ENCODE assay signal across 25 cellular contexts in the genomic region with DNA sequence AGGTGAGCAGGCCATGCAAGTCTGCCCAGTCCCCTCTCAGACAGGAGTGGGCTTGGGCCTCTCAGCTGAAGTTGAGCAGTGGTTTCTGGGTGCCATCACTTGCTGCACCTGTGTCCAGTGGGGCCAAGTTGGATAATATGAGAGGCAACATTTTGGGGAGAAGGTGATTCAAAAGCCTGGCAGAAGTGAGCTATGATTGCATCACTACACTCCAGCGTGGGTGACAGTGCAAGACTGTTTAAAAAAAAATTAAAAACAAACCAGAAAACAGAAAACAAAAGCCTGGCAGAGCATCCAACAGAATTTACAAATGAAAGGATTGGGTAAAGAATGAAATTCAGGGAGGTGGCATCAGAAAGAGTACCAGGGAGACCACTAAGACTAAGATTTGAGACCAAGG.
DNase-seq lines count a peak whose midpoint lies in the region; FAIRE-seq and TF ChIP-seq lines count a peak whose summit lies in the region.
"Had no signal": no experiment of that assay in that cellular context is flagged by ENCODE, and none has a peak within 500 bp of the region (broad histone marks: within the 10 kb centered on the region; RNA-seq: fewer than 3 reads in every experiment).

No MANE protein-coding gene starts in this region.

- peak; percentile 27 for DNase-seq in MCF 10A (ENCODE audit: unreplicated experiment)
- no peak for DNase-seq in breast epithelium (ENCODE audit: low spot score in 2 of 2)
- DNase-seq in glutamatergic neuron = no peak
- DNase-seq in OCI-M2 (lab: John Stamatoyannopoulos, UW; ENCODE audit: unreplicated experiment) = no peak
- DNase-seq in activated CD8-positive, alpha-beta memory T cell treated with anti-CD3 and anti-CD28 coated beads, Interleukin-2, amount 50 U/mL, for 48 hours = no peak
- no peak for DNase-seq in RCC 7860 (ENCODE audit: low spot score)
- DNase-seq in GM13976 (ENCODE audit: low spot score) = no peak
- DNase-seq: ACHN; BE2C; CD8-positive, alpha-beta memory T cell; DMS79 treated with DMSO at 0.1 percent for 48 hours; GF-D8; H9; NCI-H1092; NCI-H1417 treated with DMSO at 0.1 percent for 48 hours; NCI-H1694 treated with DMSO at 0.1 percent for 48 hours; NCI-H524 treated with DMSO at 0.1 percent for 48 hours; NCI-H774; PC-3; SJCRH30 had no signal

- H3K36me3 ChIP-seq in breast epithelium = no peaks in the 10 kb centered on the region
- H3K36me3 ChIP-seq: BE2C, SJCRH30 had no signal

- in situ Hi-C loops in GM13976 (cut with MboI; ENCODE audit: low sequenced_read_pairs, unreplicated experiment) = no loop called here

- H3K27ac Mint-ChIP-seq in MCF 10A (ENCODE audit: low read depth, unreplicated experiment) = no peak overlapping the region
- peak overlapping the region; percentile 24 for H3K27ac Mint-ChIP-seq in glutamatergic neuron (ENCODE audit: unreplicated experiment)
- H3K27ac Mint-ChIP-seq: CD14-positive monocyte; CD8-positive, alpha-beta memory T cell had no signal

- H3K27me3 Mint-ChIP-seq in MCF 10A (ENCODE audit: insufficient read depth, unreplicated experiment) (no peaks in the 10 kb centered on the region), glutamatergic neuron (ENCODE audit: unreplicated experiment) (peaks cover 4% of the 10 kb centered on the region)

- H3K36me3 Mint-ChIP-seq in MCF 10A (ENCODE audit: insufficient read depth, unreplicated experiment) = no peaks in the 10 kb centered on the region
- peaks cover 17% of the 10 kb centered on the region for H3K36me3 Mint-ChIP-seq in glutamatergic neuron (ENCODE audit: unreplicated experiment)
- H3K36me3 Mint-ChIP-seq: CD14-positive monocyte; CD8-positive, alpha-beta memory T cell had no signal

- no peak for FAIRE-seq in RCC 7860 (lab: Jason Lieb, UNC)
- FAIRE-seq: GM12892, HTR-8/SVneo had no signal

- no peaks in the 10 kb centered on the region for H3K4me1 ChIP-seq in breast epithelium

- POLR2A ChIA-PET in MCF 10A (lab: Yijun Ruan, JAX) = interaction anchor here (0.7 kb wide), 1 partner anchor 30 kb away, joined by 3 read pairs; no protein-coding TSS in a partner anchor

- CTCF ChIA-PET in MCF 10A (lab: Yijun Ruan, JAX) = no interaction called here

- no peaks in the 10 kb centered on the region for H3K9me3 ChIP-seq in breast epithelium
- H3K9me3 ChIP-seq: BE2C had no signal

- BruUV-seq in MCF 10A (replicated peaks; lab: Mats Ljungman, UMichigan) = no TSS peak

- H3K9me3 Mint-ChIP-seq in MCF 10A (ENCODE audit: unreplicated experiment) = no peaks in the 10 kb centered on the region
- peaks cover 19% of the 10 kb centered on the region for H3K9me3 Mint-ChIP-seq in glutamatergic neuron (ENCODE audit: unreplicated experiment)

- H3K27me3 ChIP-seq in breast epithelium = no peaks in the 10 kb centered on the region
- H3K27me3 ChIP-seq: BE2C, SJCRH30 had no signal

- H3K4me3 Mint-ChIP-seq in MCF 10A (ENCODE audit: unreplicated experiment) (no peak overlapping the region), glutamatergic neuron (ENCODE audit: unreplicated experiment) (no peak overlapping the region)
- H3K4me3 Mint-ChIP-seq: CD14-positive monocyte; CD8-positive, alpha-beta memory T cell; H9 had no signal

- H3K4me1 Mint-ChIP-seq in MCF 10A (ENCODE audit: insufficient read depth, unreplicated experiment) = peaks cover 6% of the 10 kb centered on the region
- H3K4me1 Mint-ChIP-seq in glutamatergic neuron (ENCODE audit: low read depth, unreplicated experiment) = peaks cover 8% of the 10 kb centered on the region
- H3K4me1 Mint-ChIP-seq: CD14-positive monocyte; CD8-positive, alpha-beta memory T cell had no signal

- TF ChIP-seq POLR2A in breast epithelium (IDR thresholded peaks at IDR 0.05) = no peak

- H3K4me3 ChIP-seq in breast epithelium = no peak overlapping the region
- H3K4me3 ChIP-seq: SJCRH30 had no signal

- intact Hi-C loops in MCF 10A (cut with micrococcal nuclease) = no loop called here
- intact Hi-C loops in breast epithelium (cut with DNase I; ENCODE audit: low total_unique reads) = no loop called here

- H3K27ac ChIP-seq in breast epithelium (no peak overlapping the region), cingulate gyrus (ENCODE audit: low read depth, low read length) (peak overlapping the region; percentile 81)
- H3K27ac ChIP-seq: 22Rv1, SJCRH30 had no signal

- TF ChIP-seq CTCF in MCF 10A (IDR thresholded peaks at IDR 0.05; ENCODE audit: unreplicated experiment) = no peak
- TF ChIP-seq CTCF in breast epithelium (IDR thresholded peaks at IDR 0.05) = no peak
- no peak for TF ChIP-seq CTCF in glutamatergic neuron (IDR thresholded peaks at IDR 0.05; ENCODE audit: partially characterized antibody, unreplicated experiment)
- TF ChIP-seq CTCF in GM13976 (IDR thresholded peaks at IDR 0.05; ENCODE audit: borderline replicate concordance, control extremely low read depth, extremely low read depth, insufficient read depth, missing control alignments) = no peak
